Comparison of ENCODE assay signal across 8 cellular contexts in genomic region chr18:5296706-5297320, GRCh38. TPM values are rescaled to one million over a fixed set of nuclear protein-coding genes. Genes with fewer than 3 reads are reported as not detected.
DNase-seq lines count a peak whose midpoint lies in the region; ATAC-seq and TF ChIP-seq lines count a peak whose summit lies in the region.

No MANE protein-coding gene starts in this region.

- WGBS in lower leg skin, 2 donors: 3% methylated on average over 36 of the region's 36 CpGs

- intact Hi-C loops in lower leg skin (cut with DNase I; ENCODE audit: low total_unique reads): no loop called here

- H3K4me3 ChIP-seq in lower leg skin (ENCODE audit: low read depth, poor library complexity, severe bottlenecking): peak overlapping the region; percentile 49

- TF ChIP-seq CTCF in lower leg skin (IDR thresholded peaks at IDR 0.05): no peak

- TF ChIP-seq POLR2A in lower leg skin (IDR thresholded peaks at IDR 0.05): no peak

- ATAC-seq in GM19025 (IDR thresholded peaks at IDR 0.05; ENCODE audit: low read depth, unreplicated experiment) (peak; percentile 1), HG03378 (IDR thresholded peaks at IDR 0.05; ENCODE audit: unreplicated experiment) (peak; percentile 32)

- DNase-seq in AG08395 (ENCODE audit: low spot score): peak; percentile 75
- DNase-seq in NCI-H446 (lab: John Stamatoyannopoulos, UW): peak; percentile 77 to 88
- DNase-seq in activated CD4-positive, alpha-beta T cell treated with anti-CD3 and anti-CD28 coated beads, Interleukin-2, amount 50 U/mL, for 24 hours (ENCODE audit: low read depth in 1 of 2, low spot score in 1 of 2): peak; percentile 45 to 59
- peak; percentile 84 for DNase-seq in ecto neural progenitor cell (ENCODE audit: low spot score)
- peak; percentile 80 to 95 for DNase-seq in lower leg skin (ENCODE audit: low spot score in 2 of 2)
- DNase-seq in stimulated activated CD4-positive, alpha-beta T cell treated with anti-CD3 and anti-CD28 coated beads, Interleukin-4, amount 100 ng/mL, for 24 hours: peak; percentile 71

RNA-seq across cellular contexts. Expression of gene ZBTB14, which starts 1.3 kb away (rescaled TPM):
- total RNA-seq in lower leg skin: 10 to 100 TPM; 12.3 to 14.0 (median 13.4) TPM

Comparison
In these comparisons a context has a peak if more than half of its experiments do, and no peak if none do; other contexts are left out.
1. Peak in every context shown above with its lines: DNase-seq, ATAC-seq and H3K4me3 ChIP-seq.